9 cellular contexts compared by ENCODE assay signal in genomic region chr4:114603455-114603854, GRCh38. TPM values are rescaled to one million over a fixed set of nuclear protein-coding genes. Genes with fewer than 3 reads are reported as not detected.
A peak's percentile ranks its signal among the peaks of the same experiment; 100 is the strongest.
DNase-seq lines count a peak whose midpoint lies in the region; ATAC-seq and TF ChIP-seq lines count a peak whose summit lies in the region.
"Had no signal": no experiment of that assay in that cellular context is flagged by ENCODE, and none has a peak within 500 bp of the region (broad histone marks: within the 10 kb centered on the region; RNA-seq: fewer than 3 reads in every experiment).

No MANE protein-coding gene starts in this region.

- POLR2A ChIA-PET in GM10248 (lab: Yijun Ruan, JAX) = no interaction called here
- POLR2A ChIA-PET in HEK293T (lab: Yijun Ruan, JAX) = no interaction called here

- no peak for TF ChIP-seq CTCF in GM10248 (IDR thresholded peaks at IDR 0.05; ENCODE audit: control extremely low read depth, extremely low read depth, low read depth, missing control alignments)
- no peak for TF ChIP-seq CTCF in Peyer's patch (IDR thresholded peaks at IDR 0.05)
- no peak for TF ChIP-seq CTCF in lower lobe of right lung (IDR thresholded peaks at IDR 0.05)
- no peak for TF ChIP-seq CTCF in tibial artery (IDR thresholded peaks at IDR 0.05)
- TF ChIP-seq CTCF in uterus (IDR thresholded peaks at IDR 0.05) = no peak

- no peak for TF ChIP-seq POLR2A in Peyer's patch (IDR thresholded peaks at IDR 0.05)
- no peak for TF ChIP-seq POLR2A in uterus (IDR thresholded peaks at IDR 0.05)

- intact Hi-C loops in lower lobe of right lung (cut with DNase I) (no loop called here), tibial artery (cut with DNase I; ENCODE audit: low total_unique reads) (no loop called here), uterus (cut with DNase I; ENCODE audit: low total_unique reads) (no loop called here)

- peak; percentile 80 for ATAC-seq in GM19397 (IDR thresholded peaks at IDR 0.05; ENCODE audit: unreplicated experiment)
- ATAC-seq in HG03064 (IDR thresholded peaks at IDR 0.05; ENCODE audit: low read depth, unreplicated experiment) = peak; percentile 96
- ATAC-seq in lower lobe of right lung = no peak

- H3K9me3 ChIP-seq in Peyer's patch (no peaks in the 10 kb centered on the region), lower lobe of right lung (no peaks in the 10 kb centered on the region), tibial artery (no peaks in the 10 kb centered on the region), uterus (no peaks in the 10 kb centered on the region)

- H3K27me3 ChIP-seq in Peyer's patch = no peaks in the 10 kb centered on the region
- H3K27me3 ChIP-seq in lower lobe of right lung (ENCODE audit: low read depth) = peaks cover 15% of the 10 kb centered on the region
- peaks cover 0 to 9% of the 10 kb centered on the region in 2 donors for H3K27me3 ChIP-seq in tibial artery
- no peaks in the 10 kb centered on the region for H3K27me3 ChIP-seq in uterus

- H3K4me1 ChIP-seq in Peyer's patch = peaks cover 0 to 13% (median 0%) of the 10 kb centered on the region in 4 donors
- H3K4me1 ChIP-seq in lower lobe of right lung = no peaks in the 10 kb centered on the region
- peaks cover 0 to 13% (median 11%) of the 10 kb centered on the region in 4 donors for H3K4me1 ChIP-seq in tibial artery
- no peaks in the 10 kb centered on the region for H3K4me1 ChIP-seq in uterus

- H3K4me3 ChIP-seq in Peyer's patch (peak overlapping the region in 2 of 4 donors; percentile 30 to 31), lower lobe of right lung (no peak overlapping the region), tibial artery (no peak overlapping the region), uterus (no peak overlapping the region)

- CTCF ChIA-PET in GM10248 (lab: Yijun Ruan, JAX) (no interaction called here), HEK293T (lab: Yijun Ruan, JAX) (interaction anchor here (0.6 kb wide), 1 partner anchor 341 kb away, joined by 3 read pairs; no protein-coding TSS in a partner anchor)

- H3K36me3 ChIP-seq in Peyer's patch (no peaks in the 10 kb centered on the region), lower lobe of right lung (no peaks in the 10 kb centered on the region), tibial artery (no peaks in the 10 kb centered on the region), uterus (no peaks in the 10 kb centered on the region)

- H3K27ac ChIP-seq in Peyer's patch (peak overlapping the region; percentile 34 to 68 (median 60)), lower lobe of right lung (no peak overlapping the region), tibial artery (no peak overlapping the region), uterus (no peak overlapping the region)
- H3K27ac ChIP-seq: VCaP had no signal

- DNase-seq in GM10248 (ENCODE audit: extremely low spot score) (peak; percentile 66), Peyer's patch (peak in 2 of 3 donors; percentile 61 to 66), lower lobe of right lung (no peak), tibial artery (no peak), HEK293T (ENCODE audit: extremely low spot score) (no peak), uterus (no peak)

TF ChIP-seq in HEK293T, 16 proteins besides CTCF, POLR2A, EP300 and RAD21:
- no peak for TF ChIP-seq SUZ12 (IDR thresholded peaks at IDR 0.05)
- no peak for TF ChIP-seq PKNOX1 (IDR thresholded peaks at IDR 0.05)
- no peak for TF ChIP-seq L3MBTL2 (conservative IDR thresholded peaks at IDR 0.05)
- no peak for TF ChIP-seq BHLHE40 (IDR thresholded peaks at IDR 0.05; ENCODE audit: borderline replicate concordance)
- TF ChIP-seq LEF1 (IDR thresholded peaks at IDR 0.05; ENCODE audit: borderline replicate concordance) = no peak
- no peak for TF ChIP-seq TARDBP (IDR thresholded peaks at IDR 0.05)
- TF ChIP-seq NFRKB (IDR thresholded peaks at IDR 0.05) = no peak
- TF ChIP-seq FOXM1 (IDR thresholded peaks at IDR 0.05; ENCODE audit: borderline replicate concordance) = no peak
- TF ChIP-seq HDGF (IDR thresholded peaks at IDR 0.05; ENCODE audit: borderline replicate concordance) = no peak
- TF ChIP-seq CTBP1 (IDR thresholded peaks at IDR 0.05; ENCODE audit: borderline replicate concordance) = no peak
- TF ChIP-seq FOXK2 (IDR thresholded peaks at IDR 0.05) = no peak
- TF ChIP-seq ELF4 (IDR thresholded peaks at IDR 0.05) = no peak
- no peak for TF ChIP-seq FOXA1 (IDR thresholded peaks at IDR 0.05)
- TF ChIP-seq ARNT (IDR thresholded peaks at IDR 0.05) = no peak
- TF ChIP-seq ZNF384 (IDR thresholded peaks at IDR 0.05) = no peak
- no peak for TF ChIP-seq SP1 (IDR thresholded peaks at IDR 0.05)

RNA-seq across cellular contexts. Expression of gene UGT8, which starts 4.8 kb away (rescaled TPM):
- total RNA-seq in Peyer's patch (10 to 100 TPM; 25.6 to 78.0 (median 60.0) TPM), lower lobe of right lung (1.2 TPM), uterus (1 to 10 TPM in 1 of 4 donors, under 1 TPM in 1, not detected in 2; 0.46 to 8.5 TPM)

Comparison
In these comparisons a context has a peak if more than half of its experiments do, and no peak if none do; other contexts are left out.
1. DNase-seq: peak in GM10248 (single experiment) and Peyer's patch (2 of 3); none in lower lobe of right lung (single experiment), tibial artery (0 of 2), HEK293T (single experiment) and uterus (0 of 2).
2. ATAC-seq: peak in GM19397 (single experiment) and HG03064 (single experiment); none in lower lobe of right lung (0 of 2).
3. H3K27ac ChIP-seq: peak in Peyer's patch (4 of 4); none in lower lobe of right lung (single experiment), tibial artery (0 of 2) and uterus (0 of 2).